29 cellular contexts compared by ENCODE assay signal in the genomic region with DNA sequence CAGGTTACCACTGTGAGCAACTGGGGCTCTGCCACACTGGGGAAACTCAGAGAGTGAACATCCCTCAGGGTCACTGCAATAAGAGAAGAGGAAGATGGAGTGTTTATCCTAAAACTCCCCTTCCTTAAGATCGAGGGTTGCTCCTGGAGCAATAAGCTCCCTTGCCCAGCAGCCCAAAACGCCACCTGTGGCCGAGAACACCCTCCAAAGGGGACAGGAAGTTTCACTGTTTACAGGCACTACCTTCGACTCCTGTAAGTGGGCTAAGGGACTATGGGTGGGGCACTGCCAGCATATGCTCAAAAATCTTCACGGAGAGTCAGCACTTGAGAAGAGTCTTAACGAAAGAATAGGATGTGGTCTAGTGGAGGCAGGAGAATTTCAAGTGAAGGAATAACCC.
"Had no signal": no experiment of that assay in that cellular context is flagged by ENCODE, and none has a peak within 500 bp of the region (broad histone marks: within the 10 kb centered on the region; RNA-seq: fewer than 3 reads in every experiment).

No MANE protein-coding gene starts in this region.

- H3K36me3 ChIP-seq: esophagus muscularis mucosa, heart right ventricle, right atrium auricular region, stomach, suprapubic skin, tibial nerve had no signal

- H3K4me1 ChIP-seq: esophagus muscularis mucosa, foreskin keratinocyte, heart right ventricle, parathyroid adenoma, right atrium auricular region, stomach, suprapubic skin, tibial nerve had no signal

- FAIRE-seq: astrocyte, keratinocyte had no signal

- H3K79me2 ChIP-seq: parathyroid adenoma had no signal

- H3K9ac ChIP-seq: parathyroid adenoma had no signal

- H3K4me3 ChIP-seq: esophagus muscularis mucosa, heart right ventricle, right atrium auricular region, smooth muscle cell, stomach, suprapubic skin, tibial nerve had no signal

- H3K27ac ChIP-seq: esophagus muscularis mucosa, foreskin keratinocyte, heart right ventricle, parathyroid adenoma, right atrium auricular region, stomach, suprapubic skin, tibial nerve had no signal

- DNase-seq: activated CD4-positive, alpha-beta memory T cell treated with anti-CD3 and anti-CD28 coated beads, Interleukin-2, amount 10 ng/mL, durations not matched to agents 7 days and 5 days; activated CD4-positive, alpha-beta T cell treated with anti-CD3 and anti-CD28 coated beads, Interleukin-2, amount 10 ng/mL, durations not matched to agents 7 days and 5 days; activated CD8-positive, alpha-beta memory T cell treated with anti-CD3 and anti-CD28 coated beads, Interleukin-2, amount 50 U/mL, for 48 hours; activated gamma-delta T cell; activated naive CD4-positive, alpha-beta T cell treated with anti-CD3 and anti-CD28 coated beads, Interleukin-2, amount 10 ng/mL, durations not matched to agents 7 days and 5 days; activated naive CD8-positive, alpha-beta T cell treated with anti-CD3 and anti-CD28 coated beads, Interleukin-2, amount 10 ng/mL, durations not matched to agents 7 days and 5 days; activated T-cell treated with anti-CD3 and anti-CD28 coated beads, Interleukin-2, amount 50 U/mL, for 24 hours; caudate nucleus; cortex of kidney; foreskin keratinocyte; heart right ventricle; left cardiac atrium; mammary epithelial cell; midbrain; naive thymus-derived CD4-positive, alpha-beta T cell; nucleus accumbens; stimulated activated CD4-positive, alpha-beta T cell treated with anti-CD3 and anti-CD28 coated beads, Interleukin-15, amount 100 ng/mL, for 24 hours; stimulated activated CD4-positive, alpha-beta T cell treated with anti-CD3 and anti-CD28 coated beads, Interleukin-2, amount 100 ng/mL, for 24 hours; stimulated activated naive B cell treated with anti-CD40 and anti-IgM and Interleukin-4, amounts not matched to agents 10 μg/mL and 1 μg/mL and 100 μg/mL, for 72 hours; stomach had no signal

- H2AFZ ChIP-seq: parathyroid adenoma had no signal

- ATAC-seq: activated CD4-positive, CD25-positive, alpha-beta regulatory T cell treated with anti-CD3 and anti-CD28 coated beads, Interleukin-2, amount 50 U/mL, for 24 hours; foreskin keratinocyte; heart right ventricle; left cardiac atrium; naive thymus-derived CD4-positive, alpha-beta T cell; stimulated activated naive B cell treated with anti-CD40 and anti-IgM and Interleukin-4, amounts not matched to agents 10 μg/mL and 1 μg/mL and 100 μg/mL, for 72 hours had no signal

- H3K27me3 ChIP-seq: foreskin keratinocyte, right atrium auricular region, stomach, tibial nerve had no signal

- H3K9me3 ChIP-seq: esophagus muscularis mucosa, heart right ventricle, right atrium auricular region, stomach, suprapubic skin, tibial nerve had no signal

- H3K4me2 ChIP-seq: smooth muscle cell had no signal
